Comparison of ENCODE assay signal across 12 cellular contexts in genomic region chr12:9667403-9667802, GRCh38. TPM values are rescaled to one million over a fixed set of nuclear protein-coding genes. Genes with fewer than 3 reads are reported as not detected.
DNase-seq lines count a peak whose midpoint lies in the region; ATAC-seq, FAIRE-seq and TF ChIP-seq lines count a peak whose summit lies in the region.
"Had no signal": no experiment of that assay in that cellular context is flagged by ENCODE, and none has a peak within 500 bp of the region (broad histone marks: within the 10 kb centered on the region; RNA-seq: fewer than 3 reads in every experiment).

No MANE protein-coding gene starts in this region.

- no peak overlapping the region for H2AFZ ChIP-seq in KMS-11 (ENCODE audit: low read depth)

- ATAC-seq in activated CD4-positive, CD25-positive, alpha-beta regulatory T cell treated with anti-CD3 and anti-CD28 coated beads, Interleukin-2, amount 50 U/mL, for 24 hours = peak; percentile 61 to 64
- ATAC-seq in GM21723 (IDR thresholded peaks at IDR 0.05; ENCODE audit: unreplicated experiment) (peak; percentile 51), omental fat pad (ENCODE audit: low FRiP score) (peak; percentile 11)

- no peak for TF ChIP-seq CTCF in KMS-11 (conservative IDR thresholded peaks at IDR 0.05; ENCODE audit: low read depth, low read length)
- TF ChIP-seq CTCF in omental fat pad (IDR thresholded peaks at IDR 0.05) = no peak
- TF ChIP-seq CTCF in kidney (IDR thresholded peaks at IDR 0.05; ENCODE audit: borderline replicate concordance, extremely low read depth, insufficient read depth) = no peak

- H3K36me3 ChIP-seq in KMS-11 (ENCODE audit: insufficient read depth) = no peaks in the 10 kb centered on the region
- H3K36me3 ChIP-seq in kidney (ENCODE audit: control insufficient read depth in 1 of 2, insufficient read depth in 2 of 2, low read length in 2 of 2) = peaks cover 0 to 4% of the 10 kb centered on the region in 2 donors

- intact Hi-C loops in kidney (cut with DNase I) = no loop called here

- in situ Hi-C loops in KBM-7 (cut with MboI; ENCODE audit: low pct_unique_long_range_greater_than_20kb, low sequenced_read_pairs) = no loop called here

- no peak for FAIRE-seq in kidney (lab: Jason Lieb, UNC)

- H3K4me1 ChIP-seq in KMS-11 (ENCODE audit: low read depth, poor library complexity, severe bottlenecking) (peaks cover 66% of the 10 kb centered on the region), kidney (ENCODE audit: control insufficient read depth in 1 of 2, insufficient read depth in 1 of 2, low read depth in 1 of 2, low read length in 2 of 2) (no peaks in the 10 kb centered on the region)

- H4K20me1 ChIP-seq in KMS-11 (ENCODE audit: insufficient read depth) = no peaks in the 10 kb centered on the region

- no peaks in the 10 kb centered on the region for H3K27me3 ChIP-seq in KMS-11 (ENCODE audit: insufficient read depth, low read depth)

- H3K9ac ChIP-seq in KMS-11 (no peak overlapping the region), kidney (ENCODE audit: low read length in 2 of 2) (no peak overlapping the region)

- DNase-seq in activated CD4-positive, CD25-positive, alpha-beta regulatory T cell (lab: John Stamatoyannopoulos, UW) = no peak
- DNase-seq in omental fat pad (ENCODE audit: low spot score) = no peak
- DNase-seq in kidney = no peak
- no peak for DNase-seq in SW480 (ENCODE audit: low spot score)
- DNase-seq in KBM-7 = no peak
- DNase-seq: mesenchymal stem cell, RPMI8226 had no signal

- H3K9me3 ChIP-seq in kidney (ENCODE audit: control insufficient read depth in 1 of 2, low read length in 2 of 2) = no peaks in the 10 kb centered on the region

- peak overlapping the region; percentile 18 for H3K4me2 ChIP-seq in KMS-11

- H3K4me3 ChIP-seq in KMS-11 (IDR thresholded peaks at IDR 0.05; ENCODE audit: insufficient read depth, low read depth, low read length) (no peak overlapping the region), kidney (ENCODE audit: low read length in 2 of 2) (no peak overlapping the region)

- H3K79me2 ChIP-seq in KMS-11 (ENCODE audit: insufficient read depth, low read depth) = no peaks in the 10 kb centered on the region; the same call in 1 of the 2 replicates

- H3K27ac ChIP-seq in KMS-11 (peak overlapping the region; percentile 62; the same call in 1 of the 2 replicates), kidney (ENCODE audit: low read depth in 2 of 2, low read length in 2 of 2) (no peak overlapping the region)
- H3K27ac ChIP-seq: 22Rv1 had no signal

RNA-seq across cellular contexts. Expression of gene CLEC2D, which starts 2.1 kb away (rescaled TPM):
- total RNA-seq in omental fat pad = 10 to 100 TPM; 10.4 to 20.5 (median 14.8) TPM
- total RNA-seq in kidney = 22.4 TPM
- polyA plus RNA-seq in kidney (ENCODE audit: insufficient read depth, low read depth, low replicate concordance) = 2.5 TPM

RNA-seq across cellular contexts. Expression of gene KLRB1, which starts 59.7 kb away (rescaled TPM):
- 1 to 10 TPM; 1.1 to 3.5 (median 2.3) TPM for total RNA-seq in omental fat pad
- 3.0 TPM for total RNA-seq in kidney
- polyA plus RNA-seq in kidney (ENCODE audit: insufficient read depth, low read depth, low replicate concordance) = 0.73 TPM
- total RNA-seq: epithelial cell of proximal tubule had no signal

Comparison
In these comparisons a context has a peak if more than half of its experiments do, and no peak if none do; other contexts are left out.
1. ATAC-seq: peak in every context shown above with its lines; median percentile 62 in activated CD4-positive, CD25-positive, alpha-beta regulatory T cell treated with anti-CD3 and anti-CD28 coated beads, Interleukin-2, amount 50 U/mL, for 24 hours; 51 in GM21723; 11 in omental fat pad.